In genomic region chr12:92745874-92746553, GRCh38 we compare ENCODE assay signal across 8 cellular contexts. TPM values are rescaled to one million over a fixed set of nuclear protein-coding genes. Genes with fewer than 3 reads are reported as not detected.
DNase-seq lines count a peak whose midpoint lies in the region; ATAC-seq and TF ChIP-seq lines count a peak whose summit lies in the region.

No MANE protein-coding gene starts in this region.

- peaks cover 17% of the 10 kb centered on the region for H3K4me1 Mint-ChIP-seq in Calu3 (ENCODE audit: low read depth, unreplicated experiment)

- H3K27me3 ChIP-seq in SK-N-SH (ENCODE audit: insufficient read depth), result no peaks in the 10 kb centered on the region

- CTCF ChIA-PET in Calu3 (lab: Charles Lee), result interaction anchor here (0.7 kb wide), 1 partner anchor 180 kb away, joined by 3 read pairs; no protein-coding TSS in a partner anchor
- CTCF ChIA-PET in SK-N-SH (lab: Yijun Ruan, JAX), result interaction anchor here (1.4 kb wide), 1 partner anchor 241 kb away, joined by 3 read pairs; no protein-coding TSS in a partner anchor

- H3K79me2 ChIP-seq in SK-N-SH (ENCODE audit: insufficient read depth), result no peaks in the 10 kb centered on the region

- peak overlapping the region; percentile 32; the same call in 1 of the 2 replicates for H3K4me2 ChIP-seq in SK-N-SH

- peak in 1 of 2 experiments; percentile 83; a peak in 2 of 4 replicates for TF ChIP-seq EP300 in SK-N-SH (IDR thresholded peaks at IDR 0.05; ENCODE audit: borderline replicate concordance in 1 of 2, low read depth in 1 of 2, low read length in 1 of 2)

- no peaks in the 10 kb centered on the region for H3K27me3 Mint-ChIP-seq in Calu3 (ENCODE audit: unreplicated experiment)

- ATAC-seq in HG02588 (IDR thresholded peaks at IDR 0.05; ENCODE audit: unreplicated experiment) (no peak), HG02678 (IDR thresholded peaks at IDR 0.05; ENCODE audit: unreplicated experiment) (no peak)

- H3K4me3 Mint-ChIP-seq in Calu3 (ENCODE audit: low read depth, unreplicated experiment), result no peak overlapping the region

- peak overlapping the region; percentile 4 to 98; a peak in 3 of 4 replicates for H3K27ac ChIP-seq in SK-N-SH (ENCODE audit: low read depth in 2 of 2, low read length in 1 of 2)

- no peaks in the 10 kb centered on the region for H3K9me2 ChIP-seq in SK-N-SH

- H3K4me1 ChIP-seq in SK-N-SH (ENCODE audit: control insufficient read depth in 1 of 2, insufficient read depth in 2 of 2, low read depth in 1 of 2, low read length in 1 of 2), result peaks cover 0 to 16% of the 10 kb centered on the region in 2 experiments

- H3F3A ChIP-seq in SK-N-SH (replicated peaks; ENCODE audit: insufficient read depth), result peaks cover 17% of the 10 kb centered on the region

- no peaks in the 10 kb centered on the region for H3K36me3 ChIP-seq in SK-N-SH (replicated peaks in 1 of 2; ENCODE audit: control insufficient read depth in 1 of 2, insufficient read depth in 2 of 2, low read length in 1 of 2)

- peak overlapping the region; percentile 48; the same call in 1 of the 2 replicates for H3K9ac ChIP-seq in SK-N-SH

- intact Hi-C loops in Calu3 (cut with micrococcal nuclease; ENCODE audit: unreplicated experiment), result no loop called here

- no peaks in the 10 kb centered on the region for H3K36me3 Mint-ChIP-seq in Calu3 (ENCODE audit: insufficient read depth, unreplicated experiment)

- H2AFZ ChIP-seq in SK-N-SH (ENCODE audit: low read depth), result peak overlapping the region; percentile 79

- no peak for TF ChIP-seq RAD21 in SK-N-SH (IDR thresholded peaks at IDR 0.05; ENCODE audit: low read length)

- POLR2A ChIA-PET in SK-N-SH (lab: Yijun Ruan, JAX), result no interaction called here

- TF ChIP-seq CTCF in Calu3 (IDR thresholded peaks at IDR 0.05; ENCODE audit: unreplicated experiment), result no peak
- no peak; the same call in 1 of the 2 replicates for TF ChIP-seq CTCF in SK-N-SH (IDR thresholded peaks at IDR 0.05)

- H3K4me3 ChIP-seq in SK-N-SH (ENCODE audit: low read depth in 2 of 2, low read length in 1 of 2), result no peak overlapping the region

- WGBS in SK-N-SH (ENCODE audit: low lambda C conversion rate), result 8% methylated on average over 3 of the region's 3 CpGs

- no TSS peak for BruUV-seq in Calu3 (replicated peaks; lab: Mats Ljungman, UMichigan)

- H3K27ac Mint-ChIP-seq in Calu3 (ENCODE audit: unreplicated experiment), result peak overlapping the region; percentile 44

- DNase-seq in Calu3, result peak; percentile 39
- DNase-seq in SK-N-SH, result peak; percentile 10
- DNase-seq in globus pallidus (ENCODE audit: low spot score), result peak; percentile 80
- DNase-seq in pulmonary artery endothelial cell (ENCODE audit: low read depth, low spot score), result peak; percentile 99
- no peak for DNase-seq in activated CD8-positive, alpha-beta memory T cell treated with anti-CD3 and anti-CD28 coated beads, Interleukin-2, amount 50 U/mL, for 48 hours
- DNase-seq in NCI-H128 (lab: John Stamatoyannopoulos, UW; ENCODE audit: unreplicated experiment), result no peak

- no peaks in the 10 kb centered on the region for H3K9me3 Mint-ChIP-seq in Calu3 (ENCODE audit: low read depth, unreplicated experiment)

- H4K20me1 ChIP-seq in SK-N-SH (ENCODE audit: insufficient read depth), result no peaks in the 10 kb centered on the region

- H3K9me3 ChIP-seq in SK-N-SH, result no peaks in the 10 kb centered on the region

TF ChIP-seq in SK-N-SH, 30 proteins besides CTCF, POLR2A, EP300 and RAD21:
- TF ChIP-seq TCF12 (IDR thresholded peaks at IDR 0.05) (peak; percentile 88), USF2 (IDR thresholded peaks at IDR 0.05; ENCODE audit: borderline replicate concordance, low read depth, low read length) (no peak), JUND (IDR thresholded peaks at IDR 0.05) (peak; percentile 87), RFX5 (IDR thresholded peaks at IDR 0.05; ENCODE audit: low read length) (no peak), POLR2AphosphoS5 (IDR thresholded peaks at IDR 0.05; ENCODE audit: low read depth, low read length) (peak; percentile 67; the same call in 1 of the 2 replicates), TEAD4 (IDR thresholded peaks at IDR 0.05; ENCODE audit: borderline replicate concordance, insufficient read depth) (0 out of 2 replicates have a peak, but pooled peaks have one; percentile 22), NRF1 (IDR thresholded peaks at IDR 0.05; ENCODE audit: low read depth, low read length) (no peak), PBX3 (IDR thresholded peaks at IDR 0.05) (peak; percentile 60), REST (IDR thresholded peaks at IDR 0.05; ENCODE audit: low read depth, low read length) (peak; percentile 62; the same call in 1 of the 2 replicates), RXRA (IDR thresholded peaks at IDR 0.05; ENCODE audit: borderline replicate concordance, low read depth) (peak; percentile 62; the same call in 1 of the 2 replicates), NFIC (IDR thresholded peaks at IDR 0.05; ENCODE audit: borderline replicate concordance) (peak; percentile 93), FOSL2 (IDR thresholded peaks at IDR 0.05; ENCODE audit: borderline replicate concordance, low read depth) (peak; percentile 98), YY1 (IDR thresholded peaks at IDR 0.05; ENCODE audit: low read depth) (peak; percentile 30; the same call in 1 of the 2 replicates), SIN3A (IDR thresholded peaks at IDR 0.05; ENCODE audit: borderline replicate concordance, low read depth, low read length) (0 out of 2 replicates have a peak, but pooled peaks have one; percentile 38), SMC3 (IDR thresholded peaks at IDR 0.05; ENCODE audit: low read depth, low read length) (no peak), USF1 (IDR thresholded peaks at IDR 0.05; ENCODE audit: borderline replicate concordance, low read depth) (no peak), MAX (IDR thresholded peaks at IDR 0.05; ENCODE audit: low read depth) (0 out of 2 replicates have a peak, but pooled peaks have one; percentile 33), ELF1 (IDR thresholded peaks at IDR 0.05) (peak; percentile 53)

RNA-seq across cellular contexts. Expression of gene PLEKHG7, which starts 43.2 kb away (rescaled TPM):
- total RNA-seq in Calu3 (2022) (1.3 and 2.5 TPM in 2 replicates), pulmonary artery endothelial cell (0.07 TPM in 1 of 2 replicates, not detected in the other)
- not detected in 2 replicates for polyA plus RNA-seq in SK-N-SH (2012; rRNA removed)
- not detected in 2 replicates for polyA plus RNA-seq in SK-N-SH (2012; cell fraction: cytosol; rRNA removed)
- not detected in 2 replicates for polyA plus RNA-seq in SK-N-SH (2012; cell fraction: nucleus; rRNA removed)

Comparison
In these comparisons a context has a peak if more than half of its experiments do, and no peak if none do; other contexts are left out.
1. DNase-seq: peak in Calu3 (single experiment), SK-N-SH (single experiment), globus pallidus (single experiment) and pulmonary artery endothelial cell (single experiment); none in activated CD8-positive, alpha-beta memory T cell treated with anti-CD3 and anti-CD28 coated beads, Interleukin-2, amount 50 U/mL, for 48 hours (single experiment) and NCI-H128 (single experiment).